ENCODE assay signal across 1 cellular context in genomic region chr16:28915181-28915580, GRCh38.
TF ChIP-seq lines count a peak whose summit lies in the region.

No MANE protein-coding gene starts in this region.

TF ChIP-seq in K562, 482 proteins besides CTCF, POLR2A, EP300 and RAD21:
- TF ChIP-seq FOXP4 (CRISPR knock-in tag; IDR thresholded peaks at IDR 0.05; ENCODE audit: borderline replicate concordance) (no peak), ZNF121 (CRISPR knock-in tag; conservative IDR thresholded peaks at IDR 0.05) (peak; percentile 75), BRF1 (IDR thresholded peaks at IDR 0.05; ENCODE audit: borderline replicate concordance, extremely low read depth, insufficient read length) (no peak), NFIC (IDR thresholded peaks at IDR 0.05) (peak; percentile 70), ZNF263 (CRISPR knock-in tag; IDR thresholded peaks at IDR 0.05; ENCODE audit: borderline replicate concordance) (no peak), TCF7 (IDR thresholded peaks at IDR 0.05; ENCODE audit: borderline replicate concordance) (no peak), HNRNPL (IDR thresholded peaks at IDR 0.05; ENCODE audit: low read depth, low read length) (no peak), XRCC4 (IDR thresholded peaks at IDR 0.05; ENCODE audit: extremely low read depth, insufficient read depth, insufficient read length) (no peak)
TF ChIP-seq in K562: peak in this region for 2.
